Comparison of ENCODE assay signal across 18 cellular contexts in the genomic region with DNA sequence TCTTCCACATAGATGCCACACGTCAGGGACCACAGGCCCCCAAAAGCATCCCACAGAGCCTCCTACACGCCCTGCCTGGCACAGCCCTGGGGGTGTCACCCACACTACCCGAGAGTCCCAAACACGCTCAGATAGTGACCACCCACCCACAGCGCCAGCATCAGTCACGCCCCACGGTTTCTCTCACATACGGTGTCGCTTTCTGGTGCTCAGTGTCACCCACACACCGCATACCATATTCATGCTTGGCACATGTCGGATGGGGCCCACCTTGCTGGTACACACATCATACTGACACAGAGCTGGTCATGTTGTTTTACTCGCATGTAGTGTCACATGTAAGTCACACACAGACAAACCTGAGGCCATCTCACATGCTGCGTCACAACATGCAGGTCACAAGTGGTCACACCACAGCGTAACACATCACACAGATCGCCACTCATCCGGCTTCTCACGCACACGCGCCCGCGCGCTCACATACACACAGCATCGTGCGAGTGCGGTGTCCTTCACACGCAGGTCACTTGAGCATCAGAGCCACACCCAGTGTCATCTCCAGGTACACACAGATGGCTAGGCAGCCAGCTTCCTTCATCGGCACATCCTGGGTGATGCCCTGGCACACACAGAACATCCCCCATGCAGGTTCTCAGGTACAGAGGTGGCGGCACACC. TPM values are rescaled to one million over a fixed set of nuclear protein-coding genes. Genes with fewer than 3 reads are reported as not detected.
A peak's percentile ranks its signal among the peaks of the same experiment; 100 is the strongest.
DNase-seq lines count a peak whose midpoint lies in the region; ATAC-seq, FAIRE-seq and TF ChIP-seq lines count a peak whose summit lies in the region.
"Had no signal": no experiment of that assay in that cellular context is flagged by ENCODE, and none has a peak within 500 bp of the region (broad histone marks: within the 10 kb centered on the region; RNA-seq: fewer than 3 reads in every experiment).

No MANE protein-coding gene starts in this region.

- H3K27ac ChIP-seq in HepG2 (ENCODE audit: extremely low read length, insufficient read depth, low read length) (no peak overlapping the region), right lobe of liver (no peak overlapping the region), fibroblast of lung (ENCODE audit: insufficient read depth, low read length) (no peak overlapping the region), ovary (peak overlapping the region in 1 of 2 donors; percentile 45), body of pancreas (no peak overlapping the region)

- no peak overlapping the region for H3K4me2 ChIP-seq in HepG2 (ENCODE audit: low read depth, low read length)
- H3K4me2 ChIP-seq in fibroblast of lung (ENCODE audit: extremely low read depth, insufficient read depth, low read length), result peak overlapping the region; percentile 52

- no peaks in the 10 kb centered on the region for H3K9me3 ChIP-seq in HepG2 (ENCODE audit: low read length)
- H3K9me3 ChIP-seq in right lobe of liver, result no peaks in the 10 kb centered on the region
- no peaks in the 10 kb centered on the region for H3K9me3 ChIP-seq in fibroblast of lung (ENCODE audit: control insufficient read depth, insufficient read depth, low read depth, low read length)
- H3K9me3 ChIP-seq in ovary, result no peaks in the 10 kb centered on the region
- H3K9me3 ChIP-seq in body of pancreas, result no peaks in the 10 kb centered on the region
- H3K9me3 ChIP-seq: suprapubic skin had no signal

- H3K27me3 ChIP-seq in HepG2 (ENCODE audit: control insufficient read depth in 1 of 2, insufficient read depth in 2 of 2, low read length in 2 of 2), result peaks cover 0 to 6% of the 10 kb centered on the region in 2 experiments; a peak in 2 of 5 replicates
- H3K27me3 ChIP-seq in right lobe of liver, result no peaks in the 10 kb centered on the region
- no peaks in the 10 kb centered on the region for H3K27me3 ChIP-seq in fibroblast of lung (ENCODE audit: control insufficient read depth, insufficient read depth, low read length)
- no peaks in the 10 kb centered on the region for H3K27me3 ChIP-seq in ovary
- no peaks in the 10 kb centered on the region for H3K27me3 ChIP-seq in body of pancreas
- H3K27me3 ChIP-seq: suprapubic skin had no signal

- DNase-seq in HepG2 (ENCODE audit: low spot score), result no peak
- DNase-seq in right lobe of liver, result no peak
- DNase-seq in fibroblast of lung (ENCODE audit: low read depth in 2 of 2), result no peak
- peak in 1 of 5 donors; percentile 49 for DNase-seq in ovary
- no peak for DNase-seq in activated T-cell treated with anti-CD3 and anti-CD28 coated beads, Interleukin-2, amount 50 U/mL, for 48 hours
- DNase-seq in AG08395 (ENCODE audit: low spot score), result no peak
- no peak for DNase-seq in NCI-H1092 (lab: John Stamatoyannopoulos, UW)
- DNase-seq in body of pancreas, result no peak
- DNase-seq: activated naive CD8-positive, alpha-beta T cell treated with anti-CD3 and anti-CD28 coated beads, Interleukin-2, amount 10 ng/mL, durations not matched to agents 7 days and 5 days; foreskin melanocyte; KG1; kidney; naive B cell; NCI-H1694; SHP77; small intestine had no signal

- TF ChIP-seq CTCF in HepG2 (CRISPR knock-in tag; IDR thresholded peaks at IDR 0.05) (no peak), right lobe of liver (IDR thresholded peaks at IDR 0.05) (no peak), fibroblast of lung (conservative IDR thresholded peaks at IDR 0.05 in 1 of 2, IDR thresholded peaks at IDR 0.05 in 1 of 2; ENCODE audit: low read depth in 1 of 2, low read length in 2 of 2) (no peak), ovary (IDR thresholded peaks at IDR 0.05) (no peak), body of pancreas (IDR thresholded peaks at IDR 0.05) (no peak)

- H4K20me1 ChIP-seq in HepG2 (ENCODE audit: insufficient read depth, low read length), result peaks cover 49% of the 10 kb centered on the region; the same call in 1 of the 2 replicates
- no peaks in the 10 kb centered on the region for H4K20me1 ChIP-seq in fibroblast of lung (ENCODE audit: control insufficient read depth, extremely low read depth, insufficient read depth, low read length)

- CTCF ChIA-PET in HepG2 (lab: Yijun Ruan, JAX; ENCODE audit: low intra/inter-chr PET ratio, low total read pairs), result no interaction called here

- H3K79me2 ChIP-seq in HepG2 (ENCODE audit: insufficient read depth, low read length) (peaks cover 53% of the 10 kb centered on the region), fibroblast of lung (ENCODE audit: control insufficient read depth, insufficient read depth, low read length) (peaks cover 61% of the 10 kb centered on the region)

- no peak overlapping the region for H2AFZ ChIP-seq in HepG2 (ENCODE audit: low read length)
- H2AFZ ChIP-seq in fibroblast of lung (ENCODE audit: low read length), result no peak overlapping the region

- intact Hi-C loops in HepG2 (cut with micrococcal nuclease; ENCODE audit: unreplicated experiment), result no loop called here
- intact Hi-C loops in right lobe of liver (cut with DNase I), result no loop called here
- intact Hi-C loops in ovary (cut with DNase I), result loop anchor here in 1 of 4 donors (10.0 kb wide), 2 partner anchors 101 to 241 kb away; a partner anchor contains a TSS
- intact Hi-C loops in body of pancreas (cut with DNase I), result no loop called here

- peaks cover 59% of the 10 kb centered on the region for H3K4me1 ChIP-seq in HepG2 (ENCODE audit: insufficient read depth, low read length)
- peaks cover 0 to 17% (median 6%) of the 10 kb centered on the region in 4 donors for H3K4me1 ChIP-seq in right lobe of liver
- H3K4me1 ChIP-seq in fibroblast of lung (ENCODE audit: control insufficient read depth, extremely low read depth, insufficient read depth, low read length), result peaks cover 46% of the 10 kb centered on the region
- peaks cover 42% of the 10 kb centered on the region for H3K4me1 ChIP-seq in ovary (ENCODE audit: insufficient read depth)
- H3K4me1 ChIP-seq in body of pancreas, result peaks cover 60% of the 10 kb centered on the region

- TF ChIP-seq EP300 in HepG2 (IDR thresholded peaks at IDR 0.05; ENCODE audit: low read depth in 2 of 2, low read length in 2 of 2) (no peak), HepG2 (CRISPR knock-in tag; IDR thresholded peaks at IDR 0.05; ENCODE audit: borderline replicate concordance) (no peak), ovary (IDR thresholded peaks at IDR 0.05) (no peak)

- POLR2A ChIA-PET in HepG2 (lab: Yijun Ruan, JAX), result no interaction called here

- in situ Hi-C loops in HepG2 (cut with HindIII; ENCODE audit: extremely low pct_ligation_motif_present, low pct_unique_long_range_greater_than_20kb), result no loop called here

- 96% methylated on average over 28 of the region's 28 CpGs for WGBS in HepG2 (ENCODE audit: low lambda C conversion rate)
- 83% methylated on average over 22 of the region's 28 CpGs for WGBS in right lobe of liver (ENCODE audit: insufficient coverage, low coverage, low lambda C conversion rate, missing lambda C conversion rate)
- WGBS in ovary, 3 donors, result 72 to 83% (median 76%) methylated on average over 28 of the region's 28 CpGs
- 88 to 89% methylated on average over 27 to 28 of the region's 28 CpGs for WGBS in body of pancreas, 2 donors

- no peak for TF ChIP-seq RAD21 in HepG2 (CRISPR knock-in tag; IDR thresholded peaks at IDR 0.05)

- TF ChIP-seq POLR2A in HepG2 (IDR thresholded peaks at IDR 0.05; ENCODE audit: insufficient read depth in 1 of 2, low read depth in 2 of 2, low read length in 2 of 2) (no peak), right lobe of liver (IDR thresholded peaks at IDR 0.05) (no peak), ovary (IDR thresholded peaks at IDR 0.05) (no peak), body of pancreas (IDR thresholded peaks at IDR 0.05) (no peak)

- no peak for FAIRE-seq in HepG2 (lab: Jason Lieb, UNC)
- FAIRE-seq: kidney, small intestine had no signal

- H3K9ac ChIP-seq in HepG2 (ENCODE audit: insufficient read depth, low read depth, low read length), result no peak overlapping the region
- no peak overlapping the region for H3K9ac ChIP-seq in fibroblast of lung (ENCODE audit: insufficient read depth, low read length)

- H3K36me3 ChIP-seq in HepG2 (replicated peaks in 1 of 2; ENCODE audit: control insufficient read depth in 1 of 2, insufficient read depth in 2 of 2, low read length in 2 of 2), result peaks cover 0 to 2% of the 10 kb centered on the region in 2 experiments; a peak in 1 of 5 replicates
- no peaks in the 10 kb centered on the region for H3K36me3 ChIP-seq in right lobe of liver
- peaks cover 3% of the 10 kb centered on the region for H3K36me3 ChIP-seq in fibroblast of lung (ENCODE audit: control insufficient read depth, insufficient read depth, low read length)
- H3K36me3 ChIP-seq in ovary, result no peaks in the 10 kb centered on the region
- H3K36me3 ChIP-seq in body of pancreas (replicated peaks in 1 of 2; ENCODE audit: insufficient read depth in 1 of 2, low read depth in 2 of 2), result no peaks in the 10 kb centered on the region
- H3K36me3 ChIP-seq: suprapubic skin had no signal

- H3K4me3 ChIP-seq in HepG2 (replicated peaks in 1 of 3; ENCODE audit: insufficient read depth in 1 of 3, low read depth in 2 of 3, low read length in 3 of 3) (no peak overlapping the region), right lobe of liver (no peak overlapping the region), fibroblast of lung (replicated peaks in 1 of 4; ENCODE audit: control extremely low read depth in 1 of 4, insufficient read depth in 1 of 4, low read depth in 3 of 4, low read length in 4 of 4) (peak overlapping the region in 3 of 4 experiments; percentile 4 to 78 (median 19)), ovary (peak overlapping the region; percentile 95), body of pancreas (no peak overlapping the region)

- ATAC-seq in HepG2 (no peak), right lobe of liver (no peak), body of pancreas (no peak)

- no TSS peak for BruUV-seq in HepG2 (replicated peaks; lab: Mats Ljungman, UMichigan)

RNA-seq across cellular contexts. Expression of a gene that starts 3.4 kb away (rescaled TPM):
- 14.4 and 15.1 TPM in 2 replicates for total RNA-seq in HepG2 (2016; rRNA removed; fragmentation: Illumina TruSeq; extraction: Trizol)
- 3.9 and 4.4 TPM in 2 replicates for total RNA-seq in HepG2 (2016; cell fraction: cytosol; rRNA removed; fragmentation: Illumina TruSeq; extraction: Trizol; ENCODE audit: low read depth)
- 12.5 and 14.5 TPM in 2 replicates for total RNA-seq in HepG2 (2016; cell fraction: insoluble cytoplasmic fraction; rRNA removed; fragmentation: Illumina TruSeq; extraction: Trizol)
- total RNA-seq in HepG2 (2016; cell fraction: membrane; rRNA removed; fragmentation: Illumina TruSeq; extraction: Trizol), result 14.0 and 14.5 TPM in 2 replicates
- total RNA-seq in HepG2 (2016; cell fraction: nucleus; rRNA removed; fragmentation: Illumina TruSeq; extraction: Trizol), result 12.5 and 14.3 TPM in 2 replicates
- 16.5 and 20.5 TPM in 2 replicates for polyA plus RNA-seq in HepG2 (2011; rRNA removed)
- polyA plus RNA-seq in HepG2 (2011; cell fraction: cytosol; rRNA removed), result 11.8 and 14.3 TPM in 2 replicates
- 41.6 and 45.4 TPM in 2 replicates for polyA plus RNA-seq in HepG2 (2011; cell fraction: nucleus; rRNA removed)
- polyA plus RNA-seq in HepG2 (2012), result 19.1 and 24.4 TPM in 2 replicates
- polyA plus RNA-seq in HepG2 (2016; cell fraction: cytosol; fragmentation: Illumina TruSeq; extraction: Trizol; ENCODE audit: low read depth), result 5.1 and 5.5 TPM in 2 replicates
- 22.1 and 28.5 TPM in 2 replicates for polyA plus RNA-seq in HepG2 (2016; cell fraction: insoluble cytoplasmic fraction; fragmentation: Illumina TruSeq; extraction: Trizol; ENCODE audit: low read depth)
- polyA plus RNA-seq in HepG2 (2016; cell fraction: membrane; fragmentation: Illumina TruSeq; extraction: Trizol; ENCODE audit: low read depth), result 12.7 and 14.9 TPM in 2 replicates
- polyA plus RNA-seq in HepG2 (2016; cell fraction: nucleus; fragmentation: Illumina TruSeq; extraction: Trizol; ENCODE audit: insufficient read depth, low read depth), result 41.9 and 43.9 TPM in 2 replicates
- 6.0 and 22.8 TPM in 2 replicates for polyA minus RNA-seq in HepG2 (2011; rRNA and poly(A)+ RNA removed; ENCODE audit: low replicate concordance)
- 7.7 and 8.2 TPM in 2 replicates for polyA minus RNA-seq in HepG2 (2011; cell fraction: cytosol; rRNA and poly(A)+ RNA removed)
- 7.9 and 8.6 TPM in 2 replicates for polyA minus RNA-seq in HepG2 (2011; cell fraction: nucleus; rRNA and poly(A)+ RNA removed)
- 1 to 10 TPM; 5.2 to 8.5 (median 6.9) TPM for total RNA-seq in right lobe of liver
- total RNA-seq in fibroblast of lung, result 7.7 and 9.6 TPM in 2 replicates
- 25.8 and 26.7 TPM in 2 replicates for polyA plus RNA-seq in fibroblast of lung
- 38.2 and 42.1 TPM in 2 replicates for polyA plus RNA-seq in fibroblast of lung (2012)
- 54.4 and 56.2 TPM in 2 replicates for polyA minus RNA-seq in fibroblast of lung (ENCODE audit: low replicate concordance)
- 10 to 100 TPM; 15.7 to 63.1 (median 35.6) TPM for total RNA-seq in ovary
- polyA plus RNA-seq in ovary, result 10 to 100 TPM; 21.6 to 27.1 TPM
- total RNA-seq in body of pancreas, result 1 to 10 TPM; 6.5 to 8.9 TPM

RNA-seq across cellular contexts. Expression of a gene that starts 19.3 kb away (rescaled TPM):
- not detected in 2 replicates for total RNA-seq in HepG2 (2016; rRNA removed; fragmentation: Illumina TruSeq; extraction: Trizol)
- 0.35 TPM in 1 of 2 replicates, not detected in the other for total RNA-seq in HepG2 (2016; cell fraction: cytosol; rRNA removed; fragmentation: Illumina TruSeq; extraction: Trizol; ENCODE audit: low read depth)
- not detected in 2 replicates for total RNA-seq in HepG2 (2016; cell fraction: insoluble cytoplasmic fraction; rRNA removed; fragmentation: Illumina TruSeq; extraction: Trizol)
- not detected in 2 replicates for total RNA-seq in HepG2 (2016; cell fraction: membrane; rRNA removed; fragmentation: Illumina TruSeq; extraction: Trizol)
- not detected in 2 replicates for total RNA-seq in HepG2 (2016; cell fraction: nucleus; rRNA removed; fragmentation: Illumina TruSeq; extraction: Trizol)
- polyA plus RNA-seq in HepG2 (2011; rRNA removed), result not detected in 2 replicates
- polyA plus RNA-seq in HepG2 (2011; cell fraction: cytosol; rRNA removed), result not detected in 2 replicates
- polyA plus RNA-seq in HepG2 (2011; cell fraction: nucleus; rRNA removed), result not detected in 2 replicates
- not detected in 2 replicates for polyA plus RNA-seq in HepG2 (2012)
- polyA plus RNA-seq in HepG2 (2016; cell fraction: cytosol; fragmentation: Illumina TruSeq; extraction: Trizol; ENCODE audit: low read depth), result not detected in 2 replicates
- polyA plus RNA-seq in HepG2 (2016; cell fraction: insoluble cytoplasmic fraction; fragmentation: Illumina TruSeq; extraction: Trizol; ENCODE audit: low read depth), result not detected in 2 replicates
- not detected in 2 replicates for polyA plus RNA-seq in HepG2 (2016; cell fraction: membrane; fragmentation: Illumina TruSeq; extraction: Trizol; ENCODE audit: low read depth)
- polyA plus RNA-seq in HepG2 (2016; cell fraction: nucleus; fragmentation: Illumina TruSeq; extraction: Trizol; ENCODE audit: insufficient read depth, low read depth), result not detected in 2 replicates
- polyA minus RNA-seq in HepG2 (2011; rRNA and poly(A)+ RNA removed; ENCODE audit: low replicate concordance), result not detected in 2 replicates
- not detected in 2 replicates for polyA minus RNA-seq in HepG2 (2011; cell fraction: cytosol; rRNA and poly(A)+ RNA removed)
- polyA minus RNA-seq in HepG2 (2011; cell fraction: nucleus; rRNA and poly(A)+ RNA removed), result not detected in 2 replicates
- total RNA-seq in right lobe of liver, result not detected
- total RNA-seq in fibroblast of lung, result not detected in 2 replicates
- not detected in 2 replicates for polyA plus RNA-seq in fibroblast of lung
- 0.06 TPM in 1 of 2 replicates, not detected in the other for polyA plus RNA-seq in fibroblast of lung (2012)
- polyA minus RNA-seq in fibroblast of lung (ENCODE audit: low replicate concordance), result not detected in 2 replicates
- 1 to 10 TPM in 1 of 7 donors, under 1 TPM in 3, not detected in 3; 0.17 to 1.1 (median 0.62) TPM for total RNA-seq in ovary
- polyA plus RNA-seq in ovary, result under 1 TPM; 0.27 to 0.50 TPM
- total RNA-seq in body of pancreas, result not detected
- total RNA-seq: activated naive CD8-positive, alpha-beta T cell treated with anti-CD3 and anti-CD28 coated beads, Interleukin-2, amount 10 ng/mL, durations not matched to agents 7 days and 5 days; dermis blood vessel endothelial cell; kidney had no signal
- polyA plus RNA-seq: small intestine had no signal

RNA-seq across cellular contexts. Expression of a gene that starts 25.2 kb away (rescaled TPM):
- 1,854 and 2,285 TPM in 2 replicates for total RNA-seq in HepG2 (2016; rRNA removed; fragmentation: Illumina TruSeq; extraction: Trizol)
- total RNA-seq in HepG2 (2016; cell fraction: cytosol; rRNA removed; fragmentation: Illumina TruSeq; extraction: Trizol; ENCODE audit: low read depth), result 2,437 and 2,775 TPM in 2 replicates
- total RNA-seq in HepG2 (2016; cell fraction: insoluble cytoplasmic fraction; rRNA removed; fragmentation: Illumina TruSeq; extraction: Trizol), result 1,859 and 2,386 TPM in 2 replicates
- 4,119 and 4,316 TPM in 2 replicates for total RNA-seq in HepG2 (2016; cell fraction: membrane; rRNA removed; fragmentation: Illumina TruSeq; extraction: Trizol)
- 734 and 771 TPM in 2 replicates for total RNA-seq in HepG2 (2016; cell fraction: nucleus; rRNA removed; fragmentation: Illumina TruSeq; extraction: Trizol)
- 2,253 and 2,726 TPM in 2 replicates for polyA plus RNA-seq in HepG2 (2011; rRNA removed)
- 2,315 and 3,589 TPM in 2 replicates for polyA plus RNA-seq in HepG2 (2011; cell fraction: cytosol; rRNA removed)
- 1,402 and 1,561 TPM in 2 replicates for polyA plus RNA-seq in HepG2 (2011; cell fraction: nucleus; rRNA removed)
- 2,161 and 2,246 TPM in 2 replicates for polyA plus RNA-seq in HepG2 (2012)
- polyA plus RNA-seq in HepG2 (2016; cell fraction: cytosol; fragmentation: Illumina TruSeq; extraction: Trizol; ENCODE audit: low read depth), result 3,096 and 3,343 TPM in 2 replicates
- polyA plus RNA-seq in HepG2 (2016; cell fraction: insoluble cytoplasmic fraction; fragmentation: Illumina TruSeq; extraction: Trizol; ENCODE audit: low read depth), result 2,345 and 2,428 TPM in 2 replicates
- polyA plus RNA-seq in HepG2 (2016; cell fraction: membrane; fragmentation: Illumina TruSeq; extraction: Trizol; ENCODE audit: low read depth), result 4,116 and 4,234 TPM in 2 replicates
- 1,389 and 1,424 TPM in 2 replicates for polyA plus RNA-seq in HepG2 (2016; cell fraction: nucleus; fragmentation: Illumina TruSeq; extraction: Trizol; ENCODE audit: insufficient read depth, low read depth)
- polyA minus RNA-seq in HepG2 (2011; rRNA and poly(A)+ RNA removed; ENCODE audit: low replicate concordance), result 921 and 1,139 TPM in 2 replicates
- 630 and 657 TPM in 2 replicates for polyA minus RNA-seq in HepG2 (2011; cell fraction: cytosol; rRNA and poly(A)+ RNA removed)
- 275 and 369 TPM in 2 replicates for polyA minus RNA-seq in HepG2 (2011; cell fraction: nucleus; rRNA and poly(A)+ RNA removed)
- 100 to 1,000 TPM; 366 to 446 (median 412) TPM for total RNA-seq in right lobe of liver
- 1,754 and 2,463 TPM in 2 replicates for total RNA-seq in fibroblast of lung
- 1,911 and 1,987 TPM in 2 replicates for polyA plus RNA-seq in fibroblast of lung
- 1,928 and 1,990 TPM in 2 replicates for polyA plus RNA-seq in fibroblast of lung (2012)
- polyA minus RNA-seq in fibroblast of lung (ENCODE audit: low replicate concordance), result 961 and 1,095 TPM in 2 replicates
- 1,000 to 10,000 TPM; 2,596 to 4,158 (median 3,059) TPM for total RNA-seq in ovary
- polyA plus RNA-seq in ovary, result 1,000 to 10,000 TPM; 3,198 to 5,052 TPM
- total RNA-seq in body of pancreas, result 100 to 1,000 TPM; 563 to 782 TPM

RNA-seq across cellular contexts. Expression of a gene that starts 41.3 kb away (rescaled TPM):
- total RNA-seq in HepG2 (2016; rRNA removed; fragmentation: Illumina TruSeq; extraction: Trizol) (9.7 and 11.2 TPM in 2 replicates), right lobe of liver (1 to 10 TPM in 3 of 6 experiments, under 1 TPM in 3; 0.44 to 1.7 (median 0.95) TPM), fibroblast of lung (10.3 and 10.7 TPM in 2 replicates), ovary (10 to 100 TPM in 2 of 7 donors, 1 to 10 TPM in 5; 5.3 to 12.2 (median 9.3) TPM), body of pancreas (1 to 10 TPM; 4.9 to 9.2 TPM)
- 1.9 and 2.5 TPM in 2 replicates for total RNA-seq in HepG2 (2016; cell fraction: cytosol; rRNA removed; fragmentation: Illumina TruSeq; extraction: Trizol; ENCODE audit: low read depth)
- 9.2 and 10.0 TPM in 2 replicates for total RNA-seq in HepG2 (2016; cell fraction: insoluble cytoplasmic fraction; rRNA removed; fragmentation: Illumina TruSeq; extraction: Trizol)
- 6.3 and 6.7 TPM in 2 replicates for total RNA-seq in HepG2 (2016; cell fraction: membrane; rRNA removed; fragmentation: Illumina TruSeq; extraction: Trizol)
- 4.8 and 7.1 TPM in 2 replicates for total RNA-seq in HepG2 (2016; cell fraction: nucleus; rRNA removed; fragmentation: Illumina TruSeq; extraction: Trizol)
- polyA plus RNA-seq in HepG2 (2011; rRNA removed) (7.1 and 7.9 TPM in 2 replicates), fibroblast of lung (3.2 and 6.9 TPM in 2 replicates), ovary (1 to 10 TPM; 5.3 to 7.4 TPM)
- 6.3 and 6.8 TPM in 2 replicates for polyA plus RNA-seq in HepG2 (2011; cell fraction: cytosol; rRNA removed)
- polyA plus RNA-seq in HepG2 (2011; cell fraction: nucleus; rRNA removed), result 6.9 and 8.4 TPM in 2 replicates
- 4.1 and 4.3 TPM in 2 replicates for polyA plus RNA-seq in HepG2 (2012)
- 1.5 and 1.6 TPM in 2 replicates for polyA plus RNA-seq in HepG2 (2016; cell fraction: cytosol; fragmentation: Illumina TruSeq; extraction: Trizol; ENCODE audit: low read depth)
- polyA plus RNA-seq in HepG2 (2016; cell fraction: insoluble cytoplasmic fraction; fragmentation: Illumina TruSeq; extraction: Trizol; ENCODE audit: low read depth), result 7.5 and 8.6 TPM in 2 replicates
- polyA plus RNA-seq in HepG2 (2016; cell fraction: membrane; fragmentation: Illumina TruSeq; extraction: Trizol; ENCODE audit: low read depth), result 3.0 and 4.3 TPM in 2 replicates
- polyA plus RNA-seq in HepG2 (2016; cell fraction: nucleus; fragmentation: Illumina TruSeq; extraction: Trizol; ENCODE audit: insufficient read depth, low read depth), result 13.2 and 13.8 TPM in 2 replicates
- 14.3 and 23.1 TPM in 2 replicates for polyA minus RNA-seq in HepG2 (2011; rRNA and poly(A)+ RNA removed; ENCODE audit: low replicate concordance)
- 5.5 TPM in 2 replicates for polyA minus RNA-seq in HepG2 (2011; cell fraction: cytosol; rRNA and poly(A)+ RNA removed)
- 1.8 and 2.4 TPM in 2 replicates for polyA minus RNA-seq in HepG2 (2011; cell fraction: nucleus; rRNA and poly(A)+ RNA removed)
- polyA plus RNA-seq in fibroblast of lung (2012), result 2.6 and 6.2 TPM in 2 replicates
- 3.4 and 12.9 TPM in 2 replicates for polyA minus RNA-seq in fibroblast of lung (ENCODE audit: low replicate concordance)

Comparison
In these comparisons a context has a peak if more than half of its experiments do, and no peak if none do; other contexts are left out.
1. H3K4me3 ChIP-seq: peak in fibroblast of lung (3 of 4) and ovary (single experiment); none in HepG2 (0 of 3), right lobe of liver (0 of 3) and body of pancreas (0 of 2).